ENCODE assay signal across 20 cellular contexts in genomic region chr22:18496227-18496626, GRCh38. TPM values are rescaled to one million over a fixed set of nuclear protein-coding genes. Genes with fewer than 3 reads are reported as not detected.
"Had no signal": no experiment of that assay in that cellular context is flagged by ENCODE, and none has a peak within 500 bp of the region (broad histone marks: within the 10 kb centered on the region; RNA-seq: fewer than 3 reads in every experiment).

No MANE protein-coding gene starts in this region.

RNA-seq across cellular contexts. Expression of gene GGTLC3, which starts 21.7 kb away (rescaled TPM):
- total RNA-seq: hepatocyte; kidney epithelial cell; left cardiac atrium; left colon; left lobe of liver; left ventricle myocardium inferior; left ventricle myocardium superior; liver; lower leg skin; lung microvascular endothelial cell; mammary epithelial cell; mesenteric fat pad; mesothelial cell of epicardium; mononuclear cell; mucosa of descending colon; mucosa of gallbladder; myocyte; naive thymus-derived CD4-positive, alpha-beta T cell had no signal
- polyA plus RNA-seq: hepatocyte; immature natural killer cell; keratinocyte; liver; mammary epithelial cell; naive thymus-derived CD4-positive, alpha-beta T cell had no signal

RNA-seq across cellular contexts. Expression of gene TMEM191B, which starts 31.4 kb away (rescaled TPM):
- total RNA-seq: lung microvascular endothelial cell had no signal
